In the genomic region with DNA sequence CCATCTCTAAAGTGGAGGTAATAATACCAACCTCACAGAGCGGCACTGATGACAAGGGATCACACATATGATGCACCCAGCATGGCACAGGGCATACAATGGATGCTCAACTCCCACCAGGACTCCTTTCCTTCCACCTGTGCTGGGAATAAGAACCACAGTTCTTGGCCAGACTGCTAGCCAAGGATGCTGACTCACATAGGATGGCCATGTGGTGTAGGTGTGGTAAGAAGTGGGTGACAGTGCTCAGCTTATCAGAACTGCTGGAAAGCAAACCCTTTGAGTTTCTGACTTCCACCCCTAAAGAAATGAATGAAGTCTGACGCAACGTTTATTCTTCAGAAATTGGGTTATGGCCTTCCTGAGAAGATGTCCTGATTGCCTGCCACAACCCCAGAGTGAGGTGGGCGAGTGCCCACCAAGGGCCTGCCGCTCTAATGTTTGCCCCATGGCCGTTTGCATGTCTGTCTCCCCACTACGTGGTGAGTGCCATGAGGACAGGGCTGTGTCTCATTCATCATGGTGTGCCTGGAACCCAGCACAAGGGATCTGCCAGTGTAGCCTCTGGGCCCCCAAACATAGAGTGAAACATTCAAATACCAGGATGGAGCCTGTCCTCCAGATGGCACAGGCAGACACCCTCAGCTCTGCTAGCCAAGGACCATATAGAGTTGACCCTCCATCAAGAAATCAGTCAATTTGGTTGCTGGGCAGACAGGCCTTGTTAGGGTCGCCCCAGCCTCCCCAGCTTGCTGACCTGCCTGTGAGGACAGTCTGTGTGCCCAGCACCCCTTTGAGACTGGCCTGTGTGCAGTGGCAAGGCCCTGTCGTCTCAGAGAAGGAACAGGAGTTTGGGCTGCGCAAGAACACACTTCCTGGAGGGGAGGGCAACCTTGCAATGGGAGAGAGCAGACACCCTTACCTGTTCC, we compare ENCODE assay signal across 10 cellular contexts. TPM values are rescaled to one million over a fixed set of nuclear protein-coding genes. Genes with fewer than 3 reads are reported as not detected.
"Had no signal": no experiment of that assay in that cellular context is flagged by ENCODE, and none has a peak within 500 bp of the region (broad histone marks: within the 10 kb centered on the region; RNA-seq: fewer than 3 reads in every experiment).

No MANE protein-coding gene starts in this region.

- H3K9me3 Mint-ChIP-seq: type B pancreatic cell had no signal

- H3K4me3 Mint-ChIP-seq: activated CD8-positive, alpha-beta T cell treated with anti-CD3 and anti-CD28 coated beads for 36 hours; mesothelial cell of epicardium; type B pancreatic cell had no signal

- ATAC-seq: activated CD8-positive, alpha-beta T cell treated with anti-CD3 and anti-CD28 coated beads for 36 hours; gastroesophageal sphincter had no signal

- H3K36me3 Mint-ChIP-seq: mesothelial cell of epicardium, type B pancreatic cell had no signal

- H3K27me3 Mint-ChIP-seq: activated CD8-positive, alpha-beta T cell treated with anti-CD3 and anti-CD28 coated beads for 36 hours; type B pancreatic cell had no signal

- DNase-seq: activated CD8-positive, alpha-beta memory T cell treated with anti-CD3 and anti-CD28 coated beads, Interleukin-2, amount 50 U/mL, for 4 hours; activated CD8-positive, alpha-beta T cell treated with anti-CD3 and anti-CD28 coated beads for 36 hours; activated naive CD4-positive, alpha-beta T cell treated with Interleukin-2 at 50 U/mL for 16 hours; SJCRH30; small intestine; substantia nigra; T1000 had no signal

- H3K27ac Mint-ChIP-seq: activated CD8-positive, alpha-beta T cell treated with anti-CD3 and anti-CD28 coated beads for 36 hours; mesothelial cell of epicardium; type B pancreatic cell had no signal

RNA-seq across cellular contexts. Expression of a gene that starts 57.6 kb away (rescaled TPM):
- total RNA-seq: activated CD8-positive, alpha-beta T cell treated with anti-CD3 and anti-CD28 coated beads for 36 hours; SJCRH30 had no signal
